ENCODE assay signal across 37 cellular contexts in the genomic region with DNA sequence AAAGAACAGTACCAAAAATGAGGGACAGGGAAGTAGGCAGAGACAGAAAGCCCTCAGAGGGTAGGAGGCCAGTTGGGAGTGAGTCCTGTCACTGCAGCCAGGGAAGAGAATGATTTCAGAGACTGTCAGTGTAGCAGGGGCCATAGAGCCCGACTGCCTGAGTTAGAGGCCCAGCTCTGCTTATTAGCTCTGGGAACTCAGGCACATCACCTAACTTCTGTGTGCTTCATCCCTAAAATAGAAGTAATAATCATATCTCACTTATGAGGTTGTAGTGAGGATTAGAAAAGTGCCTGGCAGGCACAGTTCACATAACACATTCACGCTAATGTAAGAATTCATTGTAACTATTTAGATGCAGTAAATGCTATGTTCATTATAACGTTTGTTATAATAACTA.
"Had no signal": no experiment of that assay in that cellular context is flagged by ENCODE, and none has a peak within 500 bp of the region (broad histone marks: within the 10 kb centered on the region; RNA-seq: fewer than 3 reads in every experiment).

No MANE protein-coding gene starts in this region.

- H3K4me1 Mint-ChIP-seq: activated B cell treated with CpG ODN at 0.5 μM for 24 hours; activated CD4-positive, alpha-beta T cell treated with anti-CD3 and anti-CD28 coated beads, Interleukin-2, amount 10 ng/mL, durations not matched to agents 24 days and 14 days; activated naive CD8-positive, alpha-beta T cell treated with anti-CD3 and anti-CD28 coated beads for 36 hours; activated T-helper 17 cell treated with anti-CD3 and anti-CD28 coated beads, Interleukin-2, amount 50 U/mL, for 72 hours; central memory CD8-positive, alpha-beta T cell had no signal

- H3K36me3 Mint-ChIP-seq: activated naive CD4-positive, alpha-beta T cell treated with anti-CD3 and anti-CD28 coated beads, Interleukin-2, amount 50 U/mL, for 72 hours had no signal

- H3K27me3 Mint-ChIP-seq: activated B cell treated with CpG ODN at 0.5 μM for 24 hours; activated CD4-positive, alpha-beta memory T cell treated with anti-CD3 and anti-CD28 coated beads for 36 hours; activated CD4-positive, alpha-beta T cell treated with anti-CD3 and anti-CD28 coated beads, Interleukin-2, amount 10 ng/mL, durations not matched to agents 24 days and 14 days; activated CD8-positive, alpha-beta T cell treated with anti-CD3 and anti-CD28 coated beads for 36 hours; activated naive CD8-positive, alpha-beta T cell treated with anti-CD3 and anti-CD28 coated beads for 36 hours; activated T-helper 17 cell treated with anti-CD3 and anti-CD28 coated beads, Interleukin-2, amount 50 U/mL, for 72 hours; central memory CD8-positive, alpha-beta T cell had no signal

- DNase-seq: activated B cell treated with CpG ODN at 0.5 μM for 24 hours; activated CD4-positive, alpha-beta memory T cell treated with anti-CD3 and anti-CD28 coated beads for 36 hours; activated CD4-positive, alpha-beta T cell treated with anti-CD3 and anti-CD28 coated beads for 4 hours; activated CD4-positive, alpha-beta T cell treated with anti-CD3 and anti-CD28 coated beads, Interleukin-2, amount 10 ng/mL, durations not matched to agents 24 days and 14 days; activated CD4-positive, alpha-beta T cell treated with anti-CD3 and anti-CD28 coated beads, Interleukin-2, amount 50 U/mL, for 1 hour; activated CD4-positive, alpha-beta T cell treated with anti-CD3 and anti-CD28 coated beads, Interleukin-2, amount 50 U/mL, for 4 hours; activated CD4-positive, CD25-positive, alpha-beta regulatory T cell treated with anti-CD3 and anti-CD28 coated beads, Interleukin-2, amount 50 U/mL, for 72 hours; activated CD8-positive, alpha-beta memory T cell treated with anti-CD3 and anti-CD28 coated beads, Interleukin-2, amount 50 U/mL, for 4 hours; activated CD8-positive, alpha-beta T cell treated with anti-CD3 and anti-CD28 coated beads for 36 hours; activated effector memory CD4-positive, alpha-beta T cell treated with anti-CD3 and anti-CD28 coated beads, Interleukin-2, amount 50 U/mL, for 16 hours; activated gamma-delta T cell treated with Interleukin-2 at 50 U/mL for 16 hours; activated naive CD4-positive, alpha-beta T cell; activated naive CD4-positive, alpha-beta T cell treated with anti-CD3 and anti-CD28 coated beads for 36 hours; activated naive CD4-positive, alpha-beta T cell treated with anti-CD3 and anti-CD28 coated beads, Interleukin-2, amount 50 U/mL, for 16 hours; activated naive CD8-positive, alpha-beta T cell treated with anti-CD3 and anti-CD28 coated beads for 36 hours; activated T-cell treated with anti-CD3 and anti-CD28 coated beads for 4 hours; activated T-cell treated with anti-CD3 and anti-CD28 coated beads, Interleukin-2, amount 50 U/mL, for 1 hour; activated T-cell treated with anti-CD3 and anti-CD28 coated beads, Interleukin-2, amount 50 U/mL, for 4 hours; activated T-cell treated with anti-CD3 and anti-CD28 coated beads, Interleukin-2, amount 50 U/mL, for 72 hours; adrenal gland; amniotic stem cell; aorta; body of pancreas; brain microvascular endothelial cell; caudate nucleus; cerebellar nuclear complex; T-helper 1 cell; T-helper 2 cell; T-helper 9 cell had no signal

- H3K4me3 Mint-ChIP-seq: activated B cell treated with CpG ODN at 0.5 μM for 24 hours; activated CD4-positive, alpha-beta memory T cell treated with anti-CD3 and anti-CD28 coated beads for 36 hours; activated CD4-positive, alpha-beta T cell treated with anti-CD3 and anti-CD28 coated beads, Interleukin-2, amount 10 ng/mL, durations not matched to agents 24 days and 14 days; activated CD8-positive, alpha-beta T cell treated with anti-CD3 and anti-CD28 coated beads for 36 hours; activated naive CD4-positive, alpha-beta T cell treated with anti-CD3 and anti-CD28 coated beads for 36 hours; activated naive CD8-positive, alpha-beta T cell treated with anti-CD3 and anti-CD28 coated beads for 36 hours; activated T-cell treated with anti-CD3 and anti-CD28 coated beads, Interleukin-2, amount 50 U/mL, for 4 hours; activated T-cell treated with anti-CD3 and anti-CD28 coated beads, Interleukin-2, amount 50 U/mL, for 72 hours; activated T-helper 1 cell treated with anti-CD3 and anti-CD28 coated beads, Interleukin-12 subunit alpha, Interleukin-12 subunit beta, Interleukin-2, Interleukin-4 antibody, amounts not matched to agents 30 ng/mL and 10 ng/mL and 1 ng/mL, durations not matched to agents 14 hours and 24 hours and 36 hours; activated T-helper 17 cell treated with anti-CD3 and anti-CD28 coated beads, Interleukin-2, amount 50 U/mL, for 72 hours; central memory CD8-positive, alpha-beta T cell; T-helper 1 cell treated with Interleukin-12 subunit alpha and Interleukin-12 subunit beta and Interleukin-4 antibody, amounts not matched to agents 30 μg/mL and 1 μg/mL, for 36 hours; T-helper 2 cell treated with Interferon-gamma antibody and Interleukin-4, amounts not matched to agents 5 μg/mL and 100 μg/mL, for 36 hours had no signal

- H3K27ac Mint-ChIP-seq: activated B cell treated with CpG ODN at 0.5 μM for 24 hours; activated CD4-positive, alpha-beta memory T cell treated with anti-CD3 and anti-CD28 coated beads for 36 hours; activated CD4-positive, alpha-beta T cell treated with anti-CD3 and anti-CD28 coated beads, Interleukin-2, amount 10 ng/mL, durations not matched to agents 24 days and 14 days; activated CD8-positive, alpha-beta T cell treated with anti-CD3 and anti-CD28 coated beads for 36 hours; activated naive CD4-positive, alpha-beta T cell treated with anti-CD3 and anti-CD28 coated beads for 36 hours; activated naive CD4-positive, alpha-beta T cell treated with anti-CD3 and anti-CD28 coated beads, Interleukin-2, amount 50 U/mL, for 72 hours; activated naive CD8-positive, alpha-beta T cell treated with anti-CD3 and anti-CD28 coated beads for 36 hours; activated T-cell treated with anti-CD3 and anti-CD28 coated beads, Interleukin-2, amount 50 U/mL, for 72 hours; activated T-helper 1 cell treated with anti-CD3 and anti-CD28 coated beads, Interleukin-12 subunit alpha, Interleukin-12 subunit beta, Interleukin-2, Interleukin-4 antibody, amounts not matched to agents 30 ng/mL and 10 ng/mL and 1 ng/mL, durations not matched to agents 14 hours and 24 hours and 36 hours; activated T-helper 17 cell treated with anti-CD3 and anti-CD28 coated beads, Interleukin-2, amount 50 U/mL, for 72 hours; T-helper 1 cell treated with Interleukin-12 subunit alpha and Interleukin-12 subunit beta and Interleukin-4 antibody, amounts not matched to agents 30 μg/mL and 1 μg/mL, for 36 hours; T-helper 2 cell treated with Interferon-gamma antibody and Interleukin-4, amounts not matched to agents 5 μg/mL and 100 μg/mL, for 36 hours had no signal

- H3K4me3 ChIP-seq: adrenal gland, body of pancreas, breast epithelium had no signal

- H3K4me1 ChIP-seq: adrenal gland, body of pancreas, breast epithelium had no signal

- H3K9me3 ChIP-seq: adrenal gland, body of pancreas, breast epithelium had no signal

- ATAC-seq: activated CD8-positive, alpha-beta T cell treated with anti-CD3 and anti-CD28 coated beads for 36 hours; activated naive CD4-positive, alpha-beta T cell treated with anti-CD3 and anti-CD28 coated beads, Interleukin-2, amount 50 U/mL, for 72 hours; activated T-cell treated with anti-CD3 and anti-CD28 coated beads, Interleukin-2, amount 50 U/mL, for 4 hours; activated T-cell treated with anti-CD3 and anti-CD28 coated beads, Interleukin-2, amount 50 U/mL, for 72 hours; activated T-helper 17 cell treated with anti-CD3 and anti-CD28 coated beads, Interleukin-2, amount 50 U/mL, for 72 hours; body of pancreas had no signal

- H3K27me3 ChIP-seq: adrenal gland, body of pancreas, brain microvascular endothelial cell, breast epithelium had no signal

- H3K9me3 Mint-ChIP-seq: activated B cell treated with CpG ODN at 0.5 μM for 24 hours; activated CD4-positive, alpha-beta memory T cell treated with anti-CD3 and anti-CD28 coated beads for 36 hours; activated CD4-positive, alpha-beta T cell treated with anti-CD3 and anti-CD28 coated beads, Interleukin-2, amount 10 ng/mL, durations not matched to agents 24 days and 14 days; activated CD8-positive, alpha-beta T cell treated with anti-CD3 and anti-CD28 coated beads for 36 hours; activated naive CD4-positive, alpha-beta T cell treated with anti-CD3 and anti-CD28 coated beads for 36 hours; activated naive CD4-positive, alpha-beta T cell treated with anti-CD3 and anti-CD28 coated beads, Interleukin-2, amount 50 U/mL, for 72 hours; activated naive CD8-positive, alpha-beta T cell treated with anti-CD3 and anti-CD28 coated beads for 36 hours; activated T-cell treated with anti-CD3 and anti-CD28 coated beads, Interleukin-2, amount 50 U/mL, for 4 hours; activated T-cell treated with anti-CD3 and anti-CD28 coated beads, Interleukin-2, amount 50 U/mL, for 72 hours; activated T-helper 1 cell treated with anti-CD3 and anti-CD28 coated beads, Interleukin-12 subunit alpha, Interleukin-12 subunit beta, Interleukin-2, Interleukin-4 antibody, amounts not matched to agents 30 ng/mL and 10 ng/mL and 1 ng/mL, durations not matched to agents 14 hours and 24 hours and 36 hours; activated T-helper 17 cell treated with anti-CD3 and anti-CD28 coated beads, Interleukin-2, amount 50 U/mL, for 72 hours; central memory CD8-positive, alpha-beta T cell; T-helper 1 cell treated with Interleukin-12 subunit alpha and Interleukin-12 subunit beta and Interleukin-4 antibody, amounts not matched to agents 30 μg/mL and 1 μg/mL, for 36 hours; T-helper 2 cell treated with Interferon-gamma antibody and Interleukin-4, amounts not matched to agents 5 μg/mL and 100 μg/mL, for 36 hours had no signal

- H3K27ac ChIP-seq: adrenal gland, body of pancreas, brain microvascular endothelial cell, breast epithelium, VCaP had no signal

- H3K36me3 ChIP-seq: adrenal gland, brain microvascular endothelial cell, breast epithelium had no signal
